Comparison of ENCODE assay signal across 1 cellular context in the genomic region with DNA sequence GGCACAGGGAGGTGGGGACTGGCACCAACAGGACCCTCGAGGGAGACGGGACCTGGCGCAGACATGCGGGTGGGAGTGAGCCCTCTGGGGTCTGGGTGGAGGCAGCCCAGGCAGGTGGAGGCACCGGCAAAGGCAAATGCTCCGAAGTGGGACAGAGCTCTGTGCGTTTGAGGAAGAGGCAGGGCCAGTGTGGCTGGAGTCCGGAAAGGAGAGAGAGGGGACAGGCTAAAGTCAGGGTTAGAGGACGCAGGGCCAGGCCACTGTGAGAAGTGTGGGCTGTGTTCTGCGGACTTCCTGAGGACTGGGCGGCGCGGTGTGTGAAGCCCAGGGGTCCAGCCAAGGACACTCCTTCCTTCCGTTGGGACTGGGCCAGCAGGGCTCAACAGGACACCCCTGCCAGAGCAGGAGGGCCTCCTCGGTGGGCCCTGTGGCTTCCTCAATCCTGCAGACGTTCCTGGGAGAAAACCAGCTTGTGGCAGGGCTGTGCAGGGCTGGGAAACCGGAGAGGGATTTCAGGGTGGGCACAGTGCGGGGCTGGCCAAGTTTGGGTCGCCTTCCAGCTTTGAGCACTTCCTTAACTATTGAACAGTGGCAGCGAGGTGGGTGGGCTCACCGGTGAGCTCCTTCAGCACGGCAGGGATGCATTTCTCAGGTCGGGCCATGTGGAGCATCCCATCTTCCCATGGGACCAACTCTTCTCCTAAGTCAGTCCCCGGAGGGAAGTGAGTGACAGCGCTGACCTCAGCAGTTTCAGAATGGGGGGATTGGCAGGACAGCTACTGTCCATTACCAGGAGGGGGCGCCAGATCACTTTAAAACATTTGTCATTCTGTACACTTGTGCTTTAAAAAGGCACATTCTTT.
A peak's percentile ranks its signal among the peaks of the same experiment; 100 is the strongest.
TF ChIP-seq lines count a peak whose summit lies in the region.

No MANE protein-coding gene starts in this region.

TF ChIP-seq in HEK293, 187 proteins besides CTCF, POLR2A, EP300 and RAD21 (continued from another document):
- TF ChIP-seq, protein P1, sequence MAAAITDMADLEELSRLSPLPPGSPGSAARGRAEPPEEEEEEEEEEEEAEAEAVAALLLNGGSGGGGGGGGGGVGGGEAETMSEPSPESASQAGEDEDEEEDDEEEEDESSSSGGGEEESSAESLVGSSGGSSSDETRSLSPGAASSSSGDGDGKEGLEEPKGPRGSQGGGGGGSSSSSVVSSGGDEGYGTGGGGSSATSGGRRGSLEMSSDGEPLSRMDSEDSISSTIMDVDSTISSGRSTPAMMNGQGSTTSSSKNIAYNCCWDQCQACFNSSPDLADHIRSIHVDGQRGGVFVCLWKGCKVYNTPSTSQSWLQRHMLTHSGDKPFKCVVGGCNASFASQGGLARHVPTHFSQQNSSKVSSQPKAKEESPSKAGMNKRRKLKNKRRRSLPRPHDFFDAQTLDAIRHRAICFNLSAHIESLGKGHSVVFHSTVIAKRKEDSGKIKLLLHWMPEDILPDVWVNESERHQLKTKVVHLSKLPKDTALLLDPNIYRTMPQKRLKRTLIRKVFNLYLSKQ (tag by site-specific recombination; IDR thresholded peaks at IDR 0.05; ENCODE audit: borderline replicate concordance), result no peak
- TF ChIP-seq ZNF24 (tag by site-specific recombination; IDR thresholded peaks at IDR 0.05), result 0 out of 2 replicates have a peak, but pooled peaks have one; percentile 19
- no peak for TF ChIP-seq ZNF302 (tag by site-specific recombination; IDR thresholded peaks at IDR 0.05; ENCODE audit: low read depth)
- TF ChIP-seq ZNF292 (tag by site-specific recombination; IDR thresholded peaks at IDR 0.05; ENCODE audit: borderline replicate concordance, low read depth), result no peak
- TF ChIP-seq, protein P2, sequence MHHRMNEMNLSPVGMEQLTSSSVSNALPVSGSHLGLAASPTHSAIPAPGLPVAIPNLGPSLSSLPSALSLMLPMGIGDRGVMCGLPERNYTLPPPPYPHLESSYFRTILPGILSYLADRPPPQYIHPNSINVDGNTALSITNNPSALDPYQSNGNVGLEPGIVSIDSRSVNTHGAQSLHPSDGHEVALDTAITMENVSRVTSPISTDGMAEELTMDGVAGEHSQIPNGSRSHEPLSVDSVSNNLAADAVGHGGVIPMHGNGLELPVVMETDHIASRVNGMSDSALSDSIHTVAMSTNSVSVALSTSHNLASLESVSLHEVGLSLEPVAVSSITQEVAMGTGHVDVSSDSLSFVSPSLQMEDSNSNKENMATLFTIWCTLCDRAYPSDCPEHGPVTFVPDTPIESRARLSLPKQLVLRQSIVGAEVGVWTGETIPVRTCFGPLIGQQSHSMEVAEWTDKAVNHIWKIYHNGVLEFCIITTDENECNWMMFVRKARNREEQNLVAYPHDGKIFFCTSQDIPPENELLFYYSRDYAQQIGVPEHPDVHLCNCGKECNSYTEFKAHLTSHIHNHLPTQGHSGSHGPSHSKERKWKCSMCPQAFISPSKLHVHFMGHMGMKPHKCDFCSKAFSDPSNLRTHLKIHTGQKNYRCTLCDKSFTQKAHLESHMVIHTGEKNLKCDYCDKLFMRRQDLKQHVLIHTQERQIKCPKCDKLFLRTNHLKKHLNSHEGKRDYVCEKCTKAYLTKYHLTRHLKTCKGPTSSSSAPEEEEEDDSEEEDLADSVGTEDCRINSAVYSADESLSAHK (tag by site-specific recombination; IDR thresholded peaks at IDR 0.05), result no peak
- 0 out of 2 replicates have a peak, but pooled peaks have one; percentile 10 for TF ChIP-seq SP3 (tag by site-specific recombination; IDR thresholded peaks at IDR 0.05)
- no peak for TF ChIP-seq ZNF37A (tag by site-specific recombination; IDR thresholded peaks at IDR 0.05)
- TF ChIP-seq KLF9 (tag by site-specific recombination; IDR thresholded peaks at IDR 0.05; ENCODE audit: low read depth), result no peak
- no peak for TF ChIP-seq ZNF600 (tag by site-specific recombination; IDR thresholded peaks at IDR 0.05)
- no peak for TF ChIP-seq ZNF76 (tag by site-specific recombination; IDR thresholded peaks at IDR 0.05; ENCODE audit: borderline replicate concordance, low read depth)
- no peak for TF ChIP-seq ZNF350 (tag by site-specific recombination; IDR thresholded peaks at IDR 0.05)
- TF ChIP-seq ZNF548 (tag by site-specific recombination; IDR thresholded peaks at IDR 0.05), result no peak
- TF ChIP-seq ZNF341 (tag by site-specific recombination; IDR thresholded peaks at IDR 0.05; ENCODE audit: low read depth), result peak; percentile 40
- TF ChIP-seq ZNF654 (tag by site-specific recombination; IDR thresholded peaks at IDR 0.05; ENCODE audit: low read depth), result peak; percentile 79
- TF ChIP-seq ZNF501 (tag by site-specific recombination; IDR thresholded peaks at IDR 0.05), result no peak
